In the genomic region with DNA sequence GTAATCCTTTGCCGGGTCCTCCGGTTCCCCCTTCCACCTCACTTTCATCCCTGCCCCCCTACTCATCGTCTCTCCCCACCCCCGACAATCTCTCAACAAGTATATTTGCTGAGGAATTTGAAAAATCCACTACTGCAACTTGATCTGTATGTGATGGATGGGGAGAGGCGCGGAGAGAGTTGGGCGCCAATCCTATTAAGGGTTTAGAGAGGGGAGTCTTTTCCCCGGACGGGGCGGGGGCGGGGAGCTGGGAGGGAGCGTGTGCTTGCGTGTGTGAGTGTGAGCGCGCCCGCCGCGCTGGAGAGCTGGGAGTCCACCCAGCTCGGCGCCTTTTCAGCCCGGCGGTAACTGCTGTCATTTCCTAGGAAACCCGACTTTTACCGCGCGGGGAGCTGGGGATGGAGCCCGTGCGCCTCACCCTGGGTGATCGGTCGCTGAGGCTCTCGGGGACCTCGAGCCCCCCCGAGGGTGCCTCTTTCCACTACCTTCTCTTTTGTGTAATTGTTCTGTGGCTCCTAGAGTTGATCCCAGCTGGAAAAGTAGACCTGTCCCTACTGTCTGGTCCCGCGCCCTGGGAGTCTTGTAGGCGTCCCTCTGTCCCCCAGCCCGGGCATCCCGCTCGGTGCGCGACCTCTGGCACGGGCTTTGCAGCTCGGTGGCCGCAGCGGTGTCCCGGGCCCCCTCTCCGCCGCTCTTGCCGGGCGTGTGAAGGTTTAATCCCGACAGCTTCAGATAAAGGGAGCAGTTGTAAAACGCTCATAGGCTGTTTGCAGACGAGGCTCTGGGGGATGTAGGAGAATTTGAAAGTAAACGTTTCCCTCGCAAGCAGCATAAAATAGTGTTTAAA, we compare ENCODE assay signal across 9 cellular contexts. TPM values are rescaled to one million over a fixed set of nuclear protein-coding genes. Genes with fewer than 3 reads are reported as not detected.
A peak's percentile ranks its signal among the peaks of the same experiment; 100 is the strongest.
DNase-seq lines count a peak whose midpoint lies in the region; ATAC-seq and TF ChIP-seq lines count a peak whose summit lies in the region.
"Had no signal": no experiment of that assay in that cellular context is flagged by ENCODE, and none has a peak within 500 bp of the region (broad histone marks: within the 10 kb centered on the region; RNA-seq: fewer than 3 reads in every experiment).

No MANE protein-coding gene starts in this region.

- no peaks in the 10 kb centered on the region for H3K36me3 Mint-ChIP-seq in nephron progenitor cell (ENCODE audit: low read depth)

- H3K9me3 ChIP-seq in PC-9 (ENCODE audit: insufficient read depth, low read depth): no peaks in the 10 kb centered on the region

- CTCF ChIA-PET in PC-9 (lab: Charles Lee): interaction anchor here (0.6 kb wide), 2 partner anchors 43 to 262 kb away, joined by 3 to 6 read pairs; no protein-coding TSS in a partner anchor

- H3K27me3 ChIP-seq in PC-9 (ENCODE audit: insufficient read depth, low read depth): peaks cover 91% of the 10 kb centered on the region

- no peaks in the 10 kb centered on the region for H3K79me2 ChIP-seq in PC-9 (ENCODE audit: low read depth)

- H3K9me3 Mint-ChIP-seq in nephron progenitor cell: no peaks in the 10 kb centered on the region
- H3K9me3 Mint-ChIP-seq: activated B cell treated with CpG ODN at 0.5 μM for 24 hours had no signal

- H3F3A ChIP-seq in PC-9 (ENCODE audit: insufficient read depth, low read depth): no peaks in the 10 kb centered on the region

- peak overlapping the region; percentile 99 for H3K4me2 ChIP-seq in PC-9

- peaks cover 31% of the 10 kb centered on the region for H3K27me3 Mint-ChIP-seq in nephron progenitor cell (ENCODE audit: low read depth, poor library complexity)

- H3K36me3 ChIP-seq in PC-9 (ENCODE audit: low read depth): no peaks in the 10 kb centered on the region

- TF ChIP-seq CTCF in PC-9 (conservative IDR thresholded peaks at IDR 0.05) (no peak), nephron progenitor cell (IDR thresholded peaks at IDR 0.05) (no peak)

- POLR2A ChIA-PET in PC-9 (lab: Charles Lee; ENCODE audit: unreplicated experiment): interaction anchor here (0.5 to 0.8 kb wide), 6 partner anchors 34 to 793 kb away, joined by 4 to 12 read pairs (median 5); a partner anchor contains a TSS

- peaks cover 67% of the 10 kb centered on the region for H3K4me1 Mint-ChIP-seq in nephron progenitor cell

- DNase-seq in NCI-H1694 treated with DMSO at 0.1 percent for 48 hours (lab: John Stamatoyannopoulos, UW): peak; percentile 29
- DNase-seq in NCI-H1694 (lab: John Stamatoyannopoulos, UW): no peak
- peak in 1 of 2 experiments; percentile 45 for DNase-seq in PC-9
- peak; percentile 64 for DNase-seq in fibroblast of gingiva (ENCODE audit: low read depth)
- peak; percentile 77 for DNase-seq in nephron progenitor cell
- DNase-seq in OCI-M1 (lab: John Stamatoyannopoulos, UW): no peak
- no peak for DNase-seq in activated naive CD4-positive, alpha-beta T cell (lab: John Stamatoyannopoulos, UW)
- DNase-seq: activated B cell treated with CpG ODN at 0.5 μM for 24 hours had no signal

- peak overlapping the region; percentile 68 for H3K27ac Mint-ChIP-seq in nephron progenitor cell
- H3K27ac Mint-ChIP-seq: activated B cell treated with CpG ODN at 0.5 μM for 24 hours had no signal

- H4K20me1 ChIP-seq in PC-9 (ENCODE audit: insufficient read depth): no peaks in the 10 kb centered on the region

- H3K9me2 ChIP-seq in PC-9 (ENCODE audit: insufficient read depth): no peaks in the 10 kb centered on the region

- no peak for ATAC-seq in GM18909 (IDR thresholded peaks at IDR 0.05; ENCODE audit: poor library complexity, unreplicated experiment)

- no peak overlapping the region for H3K27ac ChIP-seq in PC-9

- intact Hi-C loops in PC-9 (cut with micrococcal nuclease; ENCODE audit: unreplicated experiment): loop anchor here (1.0 to 5.0 kb wide), 6 partner anchors 30 to 334 kb away; no protein-coding TSS in a partner anchor

- peak overlapping the region; percentile 59 for H2AFZ ChIP-seq in PC-9

- peaks cover 15% of the 10 kb centered on the region for H3K4me1 ChIP-seq in PC-9 (replicated peaks; ENCODE audit: insufficient read depth)

- H3K4me3 ChIP-seq in PC-9: peak overlapping the region; percentile 63; the same call in 1 of the 2 replicates

- TSS peak; percentile 50 for BruUV-seq in PC-9 (replicated peaks; lab: Mats Ljungman, UMichigan)

- H3K4me3 Mint-ChIP-seq in nephron progenitor cell: peak overlapping the region; percentile 91
- H3K4me3 Mint-ChIP-seq: activated B cell treated with CpG ODN at 0.5 μM for 24 hours had no signal

RNA-seq across cellular contexts. Expression of a gene that starts 1.5 kb away (rescaled TPM):
- total RNA-seq in PC-9 (2021): 11.6 and 14.6 TPM in 2 replicates
- total RNA-seq: activated B cell treated with CpG ODN at 0.5 μM for 24 hours had no signal

Comparison
In these comparisons a context has a peak if more than half of its experiments do, and no peak if none do; other contexts are left out.
1. DNase-seq: peak in NCI-H1694 treated with DMSO at 0.1 percent for 48 hours (single experiment), fibroblast of gingiva (single experiment) and nephron progenitor cell (single experiment); none in NCI-H1694 (single experiment), OCI-M1 (single experiment) and activated naive CD4-positive, alpha-beta T cell (0 of 4).